37 cellular contexts compared by ENCODE assay signal in the genomic region with DNA sequence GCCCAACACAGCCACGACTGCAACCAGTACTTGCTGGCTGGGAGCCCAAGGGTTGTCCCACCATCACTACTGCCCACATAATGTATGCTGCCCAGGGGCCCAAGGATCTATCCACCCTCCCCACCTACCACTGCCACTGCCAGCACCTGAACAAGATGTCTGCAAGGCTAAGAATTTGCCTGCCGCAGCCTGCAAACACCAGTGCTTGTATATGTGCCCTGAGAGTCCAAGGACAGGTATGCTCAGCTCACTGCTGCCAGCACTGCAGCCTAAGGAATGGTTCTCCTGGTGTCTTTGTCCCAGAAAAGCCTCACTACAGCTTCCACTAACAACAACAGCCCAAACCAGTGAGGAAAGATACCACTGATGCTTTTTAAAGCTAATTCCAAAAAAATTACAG.
"Had no signal": no experiment of that assay in that cellular context is flagged by ENCODE, and none has a peak within 500 bp of the region (broad histone marks: within the 10 kb centered on the region; RNA-seq: fewer than 3 reads in every experiment).

No MANE protein-coding gene starts in this region.

- H3K36me3 ChIP-seq: brain microvascular endothelial cell, breast epithelium had no signal

- DNase-seq: activated B cell treated with CpG ODN at 0.5 μM for 24 hours; activated CD4-positive, alpha-beta memory T cell treated with anti-CD3 and anti-CD28 coated beads for 36 hours; activated CD4-positive, alpha-beta T cell treated with anti-CD3 and anti-CD28 coated beads for 4 hours; activated CD4-positive, alpha-beta T cell treated with anti-CD3 and anti-CD28 coated beads, Interleukin-2, amount 10 ng/mL, durations not matched to agents 24 days and 14 days; activated CD4-positive, alpha-beta T cell treated with anti-CD3 and anti-CD28 coated beads, Interleukin-2, amount 50 U/mL, for 1 hour; activated CD4-positive, alpha-beta T cell treated with anti-CD3 and anti-CD28 coated beads, Interleukin-2, amount 50 U/mL, for 4 hours; activated CD4-positive, CD25-positive, alpha-beta regulatory T cell treated with anti-CD3 and anti-CD28 coated beads, Interleukin-2, amount 50 U/mL, for 72 hours; activated CD8-positive, alpha-beta memory T cell treated with anti-CD3 and anti-CD28 coated beads, Interleukin-2, amount 50 U/mL, for 4 hours; activated CD8-positive, alpha-beta T cell treated with anti-CD3 and anti-CD28 coated beads for 36 hours; activated effector memory CD4-positive, alpha-beta T cell treated with Interleukin-2 at 50 U/mL for 16 hours; activated gamma-delta T cell; activated naive CD4-positive, alpha-beta T cell treated with anti-CD3 and anti-CD28 coated beads, Interleukin-2, amount 10 ng/mL, durations not matched to agents 7 days and 5 days; activated naive CD4-positive, alpha-beta T cell treated with Interleukin-2 at 50 U/mL for 16 hours; activated naive CD8-positive, alpha-beta T cell treated with anti-CD3 and anti-CD28 coated beads, Interleukin-2, amount 10 ng/mL, durations not matched to agents 7 days and 5 days; activated naive CD8-positive, alpha-beta T cell treated with anti-CD3 and anti-CD28 coated beads, Interleukin-2, amount 50 U/mL, for 24 hours; activated T-cell treated with anti-CD3 and anti-CD28 coated beads for 4 hours; activated T-cell treated with anti-CD3 and anti-CD28 coated beads, Interleukin-2, amount 50 U/mL, for 1 hour; activated T-cell treated with anti-CD3 and anti-CD28 coated beads, Interleukin-2, amount 50 U/mL, for 4 hours; activated T-cell treated with anti-CD3 and anti-CD28 coated beads, Interleukin-2, amount 50 U/mL, for 72 hours; amygdala; aorta; body of pancreas; brain microvascular endothelial cell; central memory CD4-positive, alpha-beta T cell; SW 1271; T-helper 1 cell; T-helper 2 cell; T-helper 9 cell had no signal

- H3K4me3 Mint-ChIP-seq: activated B cell treated with CpG ODN at 0.5 μM for 24 hours; activated CD4-positive, alpha-beta memory T cell treated with anti-CD3 and anti-CD28 coated beads for 36 hours; activated CD4-positive, alpha-beta T cell treated with anti-CD3 and anti-CD28 coated beads, Interleukin-2, amount 10 ng/mL, durations not matched to agents 24 days and 14 days; activated CD8-positive, alpha-beta T cell treated with anti-CD3 and anti-CD28 coated beads for 36 hours; activated naive CD4-positive, alpha-beta T cell treated with anti-CD3 and anti-CD28 coated beads, Interleukin-2, amount 10 ng/mL, durations not matched to agents 7 days and 5 days; activated naive CD4-positive, alpha-beta T cell treated with anti-CD3 and anti-CD28 coated beads, Interleukin-2, amount 50 U/mL, for 24 hours; activated naive CD8-positive, alpha-beta T cell; activated naive CD8-positive, alpha-beta T cell treated with anti-CD3 and anti-CD28 coated beads, Interleukin-2, amount 10 ng/mL, durations not matched to agents 7 days and 5 days; activated naive CD8-positive, alpha-beta T cell treated with anti-CD3 and anti-CD28 coated beads, Interleukin-2, amount 50 U/mL, for 24 hours; activated T-cell treated with anti-CD3 and anti-CD28 coated beads, Interleukin-2, amount 50 U/mL, for 4 hours; activated T-cell treated with anti-CD3 and anti-CD28 coated beads, Interleukin-2, amount 50 U/mL, for 72 hours; T-helper 1 cell treated with Interleukin-12 subunit alpha and Interleukin-12 subunit beta and Interleukin-4 antibody, amounts not matched to agents 30 μg/mL and 1 μg/mL, for 36 hours; T-helper 2 cell treated with Interferon-gamma antibody and Interleukin-4, amounts not matched to agents 5 μg/mL and 100 μg/mL, for 36 hours had no signal

- H3K27ac Mint-ChIP-seq: activated B cell treated with CpG ODN at 0.5 μM for 24 hours; activated CD4-positive, alpha-beta memory T cell treated with anti-CD3 and anti-CD28 coated beads for 36 hours; activated CD4-positive, alpha-beta T cell treated with anti-CD3 and anti-CD28 coated beads, Interleukin-2, amount 10 ng/mL, durations not matched to agents 24 days and 14 days; activated CD8-positive, alpha-beta T cell treated with anti-CD3 and anti-CD28 coated beads for 36 hours; activated naive CD4-positive, alpha-beta T cell treated with anti-CD3 and anti-CD28 coated beads, Interleukin-2, amount 10 ng/mL, durations not matched to agents 7 days and 5 days; activated naive CD4-positive, alpha-beta T cell treated with anti-CD3 and anti-CD28 coated beads, Interleukin-2, amount 50 U/mL, for 24 hours; activated naive CD8-positive, alpha-beta T cell; activated naive CD8-positive, alpha-beta T cell treated with anti-CD3 and anti-CD28 coated beads, Interleukin-2, amount 10 ng/mL, durations not matched to agents 7 days and 5 days; activated naive CD8-positive, alpha-beta T cell treated with anti-CD3 and anti-CD28 coated beads, Interleukin-2, amount 50 U/mL, for 24 hours; activated T-cell treated with anti-CD3 and anti-CD28 coated beads, Interleukin-2, amount 50 U/mL, for 72 hours; activated T-helper 2 cell treated with anti-CD3 and anti-CD28 coated beads, Interferon-gamma antibody, Interleukin-2, Interleukin-4, amounts not matched to agents 10 μg/mL and 5 μg/mL and 100 μg/mL, durations not matched to agents 14 hours and 24 hours and 36 hours; T-helper 1 cell treated with Interleukin-12 subunit alpha and Interleukin-12 subunit beta and Interleukin-4 antibody, amounts not matched to agents 30 μg/mL and 1 μg/mL, for 36 hours; T-helper 2 cell treated with Interferon-gamma antibody and Interleukin-4, amounts not matched to agents 5 μg/mL and 100 μg/mL, for 36 hours had no signal

- H3K27me3 ChIP-seq: body of pancreas, brain microvascular endothelial cell, breast epithelium had no signal

- H3K4me3 ChIP-seq: body of pancreas, breast epithelium had no signal

- H3K9me3 ChIP-seq: body of pancreas, breast epithelium had no signal

- H3K9me3 Mint-ChIP-seq: activated CD4-positive, alpha-beta T cell treated with anti-CD3 and anti-CD28 coated beads, Interleukin-2, amount 10 ng/mL, durations not matched to agents 24 days and 14 days; activated naive CD4-positive, alpha-beta T cell treated with anti-CD3 and anti-CD28 coated beads, Interleukin-2, amount 10 ng/mL, durations not matched to agents 7 days and 5 days; activated naive CD4-positive, alpha-beta T cell treated with anti-CD3 and anti-CD28 coated beads, Interleukin-2, amount 50 U/mL, for 24 hours; activated naive CD8-positive, alpha-beta T cell treated with anti-CD3 and anti-CD28 coated beads, Interleukin-2, amount 10 ng/mL, durations not matched to agents 7 days and 5 days; activated T-cell treated with anti-CD3 and anti-CD28 coated beads, Interleukin-2, amount 50 U/mL, for 4 hours; activated T-helper 2 cell treated with anti-CD3 and anti-CD28 coated beads, Interferon-gamma antibody, Interleukin-2, Interleukin-4, amounts not matched to agents 10 μg/mL and 5 μg/mL and 100 μg/mL, durations not matched to agents 14 hours and 24 hours and 36 hours; T-helper 1 cell treated with Interleukin-12 subunit alpha and Interleukin-12 subunit beta and Interleukin-4 antibody, amounts not matched to agents 30 μg/mL and 1 μg/mL, for 36 hours; T-helper 2 cell treated with Interferon-gamma antibody and Interleukin-4, amounts not matched to agents 5 μg/mL and 100 μg/mL, for 36 hours had no signal

- FAIRE-seq: astrocyte, TTC549 had no signal

- H3K27ac ChIP-seq: body of pancreas, brain microvascular endothelial cell, breast epithelium, VCaP had no signal

- ATAC-seq: activated CD8-positive, alpha-beta T cell treated with anti-CD3 and anti-CD28 coated beads for 36 hours; activated naive CD8-positive, alpha-beta T cell treated with anti-CD3 and anti-CD28 coated beads, Interleukin-2, amount 50 U/mL, for 24 hours; activated T-cell treated with anti-CD3 and anti-CD28 coated beads, Interleukin-2, amount 50 U/mL, for 4 hours; activated T-cell treated with anti-CD3 and anti-CD28 coated beads, Interleukin-2, amount 50 U/mL, for 72 hours; body of pancreas had no signal

- H3K36me3 Mint-ChIP-seq: activated CD4-positive, alpha-beta memory T cell treated with anti-CD3 and anti-CD28 coated beads for 36 hours; activated naive CD4-positive, alpha-beta T cell treated with anti-CD3 and anti-CD28 coated beads, Interleukin-2, amount 10 ng/mL, durations not matched to agents 7 days and 5 days; activated naive CD4-positive, alpha-beta T cell treated with anti-CD3 and anti-CD28 coated beads, Interleukin-2, amount 50 U/mL, for 24 hours; activated naive CD8-positive, alpha-beta T cell; activated naive CD8-positive, alpha-beta T cell treated with anti-CD3 and anti-CD28 coated beads, Interleukin-2, amount 10 ng/mL, durations not matched to agents 7 days and 5 days had no signal

- H3K4me1 Mint-ChIP-seq: activated B cell treated with CpG ODN at 0.5 μM for 24 hours; activated CD4-positive, alpha-beta T cell treated with anti-CD3 and anti-CD28 coated beads, Interleukin-2, amount 10 ng/mL, durations not matched to agents 24 days and 14 days; activated naive CD4-positive, alpha-beta T cell treated with anti-CD3 and anti-CD28 coated beads, Interleukin-2, amount 10 ng/mL, durations not matched to agents 7 days and 5 days; activated naive CD4-positive, alpha-beta T cell treated with anti-CD3 and anti-CD28 coated beads, Interleukin-2, amount 50 U/mL, for 24 hours; activated naive CD8-positive, alpha-beta T cell treated with anti-CD3 and anti-CD28 coated beads, Interleukin-2, amount 10 ng/mL, durations not matched to agents 7 days and 5 days; activated naive CD8-positive, alpha-beta T cell treated with anti-CD3 and anti-CD28 coated beads, Interleukin-2, amount 50 U/mL, for 24 hours had no signal

- H3K27me3 Mint-ChIP-seq: activated B cell treated with CpG ODN at 0.5 μM for 24 hours; activated CD4-positive, alpha-beta memory T cell treated with anti-CD3 and anti-CD28 coated beads for 36 hours; activated CD4-positive, alpha-beta T cell treated with anti-CD3 and anti-CD28 coated beads, Interleukin-2, amount 10 ng/mL, durations not matched to agents 24 days and 14 days; activated naive CD4-positive, alpha-beta T cell treated with anti-CD3 and anti-CD28 coated beads, Interleukin-2, amount 10 ng/mL, durations not matched to agents 7 days and 5 days; activated naive CD8-positive, alpha-beta T cell; activated naive CD8-positive, alpha-beta T cell treated with anti-CD3 and anti-CD28 coated beads, Interleukin-2, amount 10 ng/mL, durations not matched to agents 7 days and 5 days; activated naive CD8-positive, alpha-beta T cell treated with anti-CD3 and anti-CD28 coated beads, Interleukin-2, amount 50 U/mL, for 24 hours had no signal

- H3K4me1 ChIP-seq: body of pancreas, breast epithelium had no signal
